ENCODE assay signal across 15 cellular contexts in genomic region chr3:87435926-87436630, GRCh38.
"Had no signal": no experiment of that assay in that cellular context is flagged by ENCODE, and none has a peak within 500 bp of the region (broad histone marks: within the 10 kb centered on the region; RNA-seq: fewer than 3 reads in every experiment).

No MANE protein-coding gene starts in this region.

- H3K36me3 Mint-ChIP-seq: activated naive CD4-positive, alpha-beta T cell treated with anti-CD3 and anti-CD28 coated beads, Interleukin-2, amount 50 U/mL, for 24 hours; naive thymus-derived CD8-positive, alpha-beta T cell; stimulated activated memory B cell treated with anti-CD40 and anti-IgM and Interleukin-4, amounts not matched to agents 10 μg/mL and 1 μg/mL and 100 μg/mL, for 72 hours; type B pancreatic cell had no signal

- H3K9me3 Mint-ChIP-seq: activated naive CD4-positive, alpha-beta T cell treated with anti-CD3 and anti-CD28 coated beads, Interleukin-2, amount 50 U/mL, for 24 hours; activated T-cell treated with anti-CD3 and anti-CD28 coated beads, Interleukin-2, amount 50 U/mL, for 72 hours; naive thymus-derived CD8-positive, alpha-beta T cell; stimulated activated memory B cell treated with anti-CD40 and anti-IgM and Interleukin-4, amounts not matched to agents 10 μg/mL and 1 μg/mL and 100 μg/mL, for 72 hours; type B pancreatic cell had no signal

- H3K27me3 Mint-ChIP-seq: activated naive CD4-positive, alpha-beta T cell treated with anti-CD3 and anti-CD28 coated beads, Interleukin-2, amount 50 U/mL, for 24 hours; naive thymus-derived CD8-positive, alpha-beta T cell; stimulated activated memory B cell treated with anti-CD40 and anti-IgM and Interleukin-4, amounts not matched to agents 10 μg/mL and 1 μg/mL and 100 μg/mL, for 72 hours; T-helper 17 cell; type B pancreatic cell had no signal

- H3K4me1 Mint-ChIP-seq: stimulated activated memory B cell treated with anti-CD40 and anti-IgM and Interleukin-4, amounts not matched to agents 10 μg/mL and 1 μg/mL and 100 μg/mL, for 72 hours had no signal

- DNase-seq: activated CD4-positive, alpha-beta T cell treated with anti-CD3 and anti-CD28 coated beads for 1 hour; activated effector memory CD4-positive, alpha-beta T cell treated with anti-CD3 and anti-CD28 coated beads, Interleukin-2, amount 50 U/mL, for 16 hours; activated T-cell treated with anti-CD3 and anti-CD28 coated beads, Interleukin-2, amount 50 U/mL, for 72 hours; adrenal gland; left cardiac atrium; naive thymus-derived CD8-positive, alpha-beta T cell; pancreas; spleen; stimulated activated CD4-positive, alpha-beta T cell treated with anti-CD3 and anti-CD28 coated beads, Interleukin-4, amount 100 ng/mL, for 4 hours; T-helper 17 cell; testis had no signal

- ATAC-seq: activated T-cell treated with anti-CD3 and anti-CD28 coated beads, Interleukin-2, amount 50 U/mL, for 72 hours; left cardiac atrium; naive thymus-derived CD8-positive, alpha-beta T cell; pancreas; sciatic nerve; stimulated activated memory B cell treated with anti-CD40 and anti-IgM and Interleukin-4, amounts not matched to agents 10 μg/mL and 1 μg/mL and 100 μg/mL, for 72 hours; T-helper 17 cell had no signal

- H3K4me3 Mint-ChIP-seq: activated naive CD4-positive, alpha-beta T cell treated with anti-CD3 and anti-CD28 coated beads, Interleukin-2, amount 50 U/mL, for 24 hours; activated T-cell treated with anti-CD3 and anti-CD28 coated beads, Interleukin-2, amount 50 U/mL, for 72 hours; naive thymus-derived CD8-positive, alpha-beta T cell; stimulated activated memory B cell treated with anti-CD40 and anti-IgM and Interleukin-4, amounts not matched to agents 10 μg/mL and 1 μg/mL and 100 μg/mL, for 72 hours; T-helper 17 cell; type B pancreatic cell had no signal

- H3K27ac Mint-ChIP-seq: activated naive CD4-positive, alpha-beta T cell treated with anti-CD3 and anti-CD28 coated beads, Interleukin-2, amount 50 U/mL, for 24 hours; activated T-cell treated with anti-CD3 and anti-CD28 coated beads, Interleukin-2, amount 50 U/mL, for 72 hours; naive thymus-derived CD8-positive, alpha-beta T cell; stimulated activated memory B cell treated with anti-CD40 and anti-IgM and Interleukin-4, amounts not matched to agents 10 μg/mL and 1 μg/mL and 100 μg/mL, for 72 hours; T-helper 17 cell; type B pancreatic cell had no signal
